ENCODE assay signal across 9 cellular contexts in genomic region chr12:6347367-6348338, GRCh38. TPM values are rescaled to one million over a fixed set of nuclear protein-coding genes. Genes with fewer than 3 reads are reported as not detected.
DNase-seq lines count a peak whose midpoint lies in the region; ATAC-seq and TF ChIP-seq lines count a peak whose summit lies in the region.
"Had no signal": no experiment of that assay in that cellular context is flagged by ENCODE, and none has a peak within 500 bp of the region (broad histone marks: within the 10 kb centered on the region; RNA-seq: fewer than 3 reads in every experiment).

No MANE protein-coding gene starts in this region.

- peak overlapping the region; percentile 97 for H3K27ac ChIP-seq in neutrophil
- peak overlapping the region; percentile 99 for H3K27ac ChIP-seq in vagina

- H3K27me3 ChIP-seq in neutrophil (no peaks in the 10 kb centered on the region), vagina (no peaks in the 10 kb centered on the region)

- no peaks in the 10 kb centered on the region for H3K36me3 ChIP-seq in neutrophil
- H3K36me3 ChIP-seq in vagina, result no peaks in the 10 kb centered on the region

- intact Hi-C loops in Right ventricle myocardium inferior (cut with DNase I), result no loop called here
- intact Hi-C loops in cardiac septum (cut with DNase I), result no loop called here
- intact Hi-C loops in vagina (cut with DNase I), result no loop called here

- H3K9me3 ChIP-seq in neutrophil, result no peaks in the 10 kb centered on the region
- no peaks in the 10 kb centered on the region for H3K9me3 ChIP-seq in vagina

- TF ChIP-seq CTCF in neutrophil (IDR thresholded peaks at IDR 0.05) (no peak), vagina (IDR thresholded peaks at IDR 0.05) (no peak)

- TF ChIP-seq POLR2A in vagina (IDR thresholded peaks at IDR 0.05), result no peak

- H3K4me1 ChIP-seq in neutrophil (ENCODE audit: control insufficient read depth in 1 of 2, insufficient read depth in 1 of 2, low read depth in 1 of 2, low read length in 1 of 2) (peaks cover 67 to 69% of the 10 kb centered on the region in 2 experiments), vagina (peaks cover 65% of the 10 kb centered on the region)

- peak overlapping the region; percentile 30 to 34 for H3K4me3 ChIP-seq in neutrophil (ENCODE audit: low read depth in 1 of 2, low read length in 1 of 2)
- peak overlapping the region; percentile 11 to 31 for H3K4me3 ChIP-seq in vagina

- ATAC-seq in Right ventricle myocardium inferior (peak; percentile 79), HG03469 (IDR thresholded peaks at IDR 0.05; ENCODE audit: unreplicated experiment) (no peak), HG02798 (IDR thresholded peaks at IDR 0.05; ENCODE audit: poor library complexity, unreplicated experiment) (no peak)
- ATAC-seq: activated CD4-positive, alpha-beta T cell treated with anti-CD3 and anti-CD28 coated beads for 36 hours had no signal

- DNase-seq in Right ventricle myocardium inferior (ENCODE audit: missing footprints), result peak; percentile 81
- DNase-seq in cardiac septum (ENCODE audit: low spot score), result no peak
- DNase-seq in fibroblast of gingiva (ENCODE audit: low read depth), result peak; percentile 87
- DNase-seq in vagina (ENCODE audit: extremely low spot score in 2 of 2), result peak in 1 of 2 donors; percentile 92
- DNase-seq in DMS53 treated with DMSO at 0.1 percent for 48 hours (lab: John Stamatoyannopoulos, UW; ENCODE audit: unreplicated experiment), result no peak
- DNase-seq: activated CD4-positive, alpha-beta T cell treated with anti-CD3 and anti-CD28 coated beads for 36 hours had no signal

RNA-seq across cellular contexts. Expression of gene TNFRSF1A, which starts 5.8 kb away (rescaled TPM):
- total RNA-seq in Right ventricle myocardium inferior (59.8 TPM), cardiac septum (60.0 TPM), vagina (271 TPM)

RNA-seq across cellular contexts. Expression of gene SCNN1A, which starts 27.7 kb away (rescaled TPM):
- total RNA-seq in Right ventricle myocardium inferior (0.46 TPM), cardiac septum (0.46 TPM), vagina (55.2 TPM)

RNA-seq across cellular contexts. Expression of gene LTBR, which starts 36.3 kb away (rescaled TPM):
- total RNA-seq in Right ventricle myocardium inferior, result 34.3 TPM
- 29.4 TPM for total RNA-seq in cardiac septum
- total RNA-seq in vagina, result 146 TPM

RNA-seq across cellular contexts. Expression of gene PLEKHG6, which starts 37.2 kb away (rescaled TPM):
- total RNA-seq in Right ventricle myocardium inferior, result 0.49 TPM
- 0.30 TPM for total RNA-seq in cardiac septum
- total RNA-seq in vagina, result 14.7 TPM
- total RNA-seq: activated CD4-positive, alpha-beta T cell treated with anti-CD3 and anti-CD28 coated beads for 36 hours had no signal

Comparison
In these comparisons a context has a peak if more than half of its experiments do, and no peak if none do; other contexts are left out.
1. DNase-seq: peak in Right ventricle myocardium inferior (single experiment) and fibroblast of gingiva (single experiment); none in cardiac septum (single experiment) and DMS53 treated with DMSO at 0.1 percent for 48 hours (single experiment).
2. RNA of gene SCNN1A, which starts 27.7 kb away (total RNA-seq): 55.2 TPM in vagina (single experiment); 0.46 TPM in Right ventricle myocardium inferior (single experiment) and 0.46 TPM in cardiac septum (single experiment); every median in the first group is over 10 times any median in the second.